Comparison of ENCODE assay signal across 1 cellular context in the genomic region with DNA sequence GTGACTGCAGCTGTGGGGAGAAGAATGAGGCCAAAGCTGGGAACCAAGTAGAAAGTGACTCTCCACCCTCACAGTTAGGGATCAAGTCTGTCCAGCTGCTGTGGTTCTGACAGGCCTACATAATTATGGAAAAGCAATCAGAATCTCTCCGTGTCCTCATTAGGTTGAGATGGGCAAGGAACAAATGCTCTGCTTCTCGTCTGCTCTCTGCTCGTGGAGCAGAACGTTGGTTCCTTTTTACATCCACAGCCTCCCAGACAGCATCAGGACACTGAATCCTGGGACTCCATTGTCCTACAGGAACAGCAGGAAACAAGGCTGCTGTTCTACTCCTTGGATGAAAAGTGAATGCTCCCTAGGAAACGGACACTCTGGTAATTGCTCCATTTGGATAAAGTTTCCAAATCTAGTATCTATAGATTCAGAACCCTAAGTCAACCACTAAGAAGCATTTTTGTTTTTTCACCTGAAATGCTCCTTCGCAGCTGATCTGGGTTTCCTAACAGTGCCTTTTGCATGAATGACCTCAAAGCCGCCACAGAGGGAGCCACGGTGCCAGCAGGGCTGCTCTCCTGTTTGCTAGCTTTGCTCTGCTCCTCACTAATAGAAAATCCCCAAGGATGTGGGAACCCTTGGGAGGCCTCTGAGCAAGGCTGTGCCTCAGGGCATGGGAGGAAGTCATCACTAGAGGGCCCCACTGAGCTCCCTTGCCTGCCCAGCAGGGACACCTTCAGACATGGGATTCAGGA.
A peak's percentile ranks its signal among the peaks of the same experiment; 100 is the strongest.
TF ChIP-seq lines count a peak whose summit lies in the region.

No MANE protein-coding gene starts in this region.

TF ChIP-seq in HepG2, 621 proteins besides CTCF, POLR2A, EP300 and RAD21 (continued from another document and continues in another):
- no peak for TF ChIP-seq ZNF563 (CRISPR knock-in tag; IDR thresholded peaks at IDR 0.05)
- TF ChIP-seq, protein P1, sequence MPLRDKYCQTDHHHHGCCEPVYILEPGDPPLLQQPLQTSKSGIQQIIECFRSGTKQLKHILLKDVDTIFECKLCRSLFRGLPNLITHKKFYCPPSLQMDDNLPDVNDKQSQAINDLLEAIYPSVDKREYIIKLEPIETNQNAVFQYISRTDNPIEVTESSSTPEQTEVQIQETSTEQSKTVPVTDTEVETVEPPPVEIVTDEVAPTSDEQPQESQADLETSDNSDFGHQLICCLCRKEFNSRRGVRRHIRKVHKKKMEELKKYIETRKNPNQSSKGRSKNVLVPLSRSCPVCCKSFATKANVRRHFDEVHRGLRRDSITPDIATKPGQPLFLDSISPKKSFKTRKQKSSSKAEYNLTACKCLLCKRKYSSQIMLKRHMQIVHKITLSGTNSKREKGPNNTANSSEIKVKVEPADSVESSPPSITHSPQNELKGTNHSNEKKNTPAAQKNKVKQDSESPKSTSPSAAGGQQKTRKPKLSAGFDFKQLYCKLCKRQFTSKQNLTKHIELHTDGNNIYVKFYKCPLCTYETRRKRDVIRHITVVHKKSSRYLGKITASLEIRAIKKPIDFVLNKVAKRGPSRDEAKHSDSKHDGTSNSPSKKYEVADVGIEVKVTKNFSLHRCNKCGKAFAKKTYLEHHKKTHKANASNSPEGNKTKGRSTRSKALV (CRISPR knock-in tag; IDR thresholded peaks at IDR 0.05) = no peak
- TF ChIP-seq ZNF17 (CRISPR knock-in tag; IDR thresholded peaks at IDR 0.05) = no peak
- TF ChIP-seq MAZ (IDR thresholded peaks at IDR 0.05; ENCODE audit: borderline replicate concordance, low read depth, low read length) = no peak
- TF ChIP-seq MAZ (CRISPR knock-in tag; IDR thresholded peaks at IDR 0.05; ENCODE audit: low read depth) = no peak
- no peak for TF ChIP-seq HNF4A (CRISPR knock-in tag; IDR thresholded peaks at IDR 0.05)
- no peak for TF ChIP-seq ARNTL (CRISPR knock-in tag; IDR thresholded peaks at IDR 0.05)
- TF ChIP-seq ATF7-NPFF (CRISPR knock-in tag; IDR thresholded peaks at IDR 0.05; ENCODE audit: low read depth) = no peak
- TF ChIP-seq, protein P2, sequence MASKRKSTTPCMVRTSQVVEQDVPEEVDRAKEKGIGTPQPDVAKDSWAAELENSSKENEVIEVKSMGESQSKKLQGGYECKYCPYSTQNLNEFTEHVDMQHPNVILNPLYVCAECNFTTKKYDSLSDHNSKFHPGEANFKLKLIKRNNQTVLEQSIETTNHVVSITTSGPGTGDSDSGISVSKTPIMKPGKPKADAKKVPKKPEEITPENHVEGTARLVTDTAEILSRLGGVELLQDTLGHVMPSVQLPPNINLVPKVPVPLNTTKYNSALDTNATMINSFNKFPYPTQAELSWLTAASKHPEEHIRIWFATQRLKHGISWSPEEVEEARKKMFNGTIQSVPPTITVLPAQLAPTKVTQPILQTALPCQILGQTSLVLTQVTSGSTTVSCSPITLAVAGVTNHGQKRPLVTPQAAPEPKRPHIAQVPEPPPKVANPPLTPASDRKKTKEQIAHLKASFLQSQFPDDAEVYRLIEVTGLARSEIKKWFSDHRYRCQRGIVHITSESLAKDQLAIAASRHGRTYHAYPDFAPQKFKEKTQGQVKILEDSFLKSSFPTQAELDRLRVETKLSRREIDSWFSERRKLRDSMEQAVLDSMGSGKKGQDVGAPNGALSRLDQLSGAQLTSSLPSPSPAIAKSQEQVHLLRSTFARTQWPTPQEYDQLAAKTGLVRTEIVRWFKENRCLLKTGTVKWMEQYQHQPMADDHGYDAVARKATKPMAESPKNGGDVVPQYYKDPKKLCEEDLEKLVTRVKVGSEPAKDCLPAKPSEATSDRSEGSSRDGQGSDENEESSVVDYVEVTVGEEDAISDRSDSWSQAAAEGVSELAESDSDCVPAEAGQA (IDR thresholded peaks at IDR 0.05; ENCODE audit: low read depth) = no peak
- TF ChIP-seq, protein P2 (CRISPR knock-in tag; IDR thresholded peaks at IDR 0.05; ENCODE audit: borderline replicate concordance) = no peak
- no peak for TF ChIP-seq ZNF644 (CRISPR knock-in tag; IDR thresholded peaks at IDR 0.05; ENCODE audit: low read depth)
- no peak for TF ChIP-seq ZNF614 (CRISPR knock-in tag; IDR thresholded peaks at IDR 0.05; ENCODE audit: borderline replicate concordance)
- TF ChIP-seq IRF2 (CRISPR knock-in tag; IDR thresholded peaks at IDR 0.05) = peak; percentile 36; the same call in 1 of the 2 replicates
- TF ChIP-seq REPIN1 (CRISPR knock-in tag; IDR thresholded peaks at IDR 0.05; ENCODE audit: borderline replicate concordance, low read depth) = peak; percentile 72; the same call in 1 of the 2 replicates
- TF ChIP-seq ZNF788 (CRISPR knock-in tag; IDR thresholded peaks at IDR 0.05; ENCODE audit: borderline replicate concordance) = no peak
- TF ChIP-seq FIP1L1 (IDR thresholded peaks at IDR 0.05; ENCODE audit: borderline replicate concordance, insufficient read depth, low read depth, low read length) = no peak
- no peak for TF ChIP-seq ZNF547 (CRISPR knock-in tag; IDR thresholded peaks at IDR 0.05)
- TF ChIP-seq ZNF367 (CRISPR knock-in tag; IDR thresholded peaks at IDR 0.05; ENCODE audit: borderline replicate concordance) = no peak
- peak; percentile 62; the same call in 1 of the 2 replicates for TF ChIP-seq ZNF501 (CRISPR knock-in tag; IDR thresholded peaks at IDR 0.05)
- TF ChIP-seq ZFP41 (CRISPR knock-in tag; IDR thresholded peaks at IDR 0.05; ENCODE audit: borderline replicate concordance) = no peak
- TF ChIP-seq, protein P3, sequence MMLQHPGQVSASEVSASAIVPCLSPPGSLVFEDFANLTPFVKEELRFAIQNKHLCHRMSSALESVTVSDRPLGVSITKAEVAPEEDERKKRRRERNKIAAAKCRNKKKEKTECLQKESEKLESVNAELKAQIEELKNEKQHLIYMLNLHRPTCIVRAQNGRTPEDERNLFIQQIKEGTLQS (CRISPR knock-in tag; IDR thresholded peaks at IDR 0.05) = no peak
- 0 out of 2 replicates have a peak, but pooled peaks have one; percentile 74 for TF ChIP-seq KDM3A (CRISPR knock-in tag; IDR thresholded peaks at IDR 0.05; ENCODE audit: low read depth)
- TF ChIP-seq RBM39 (IDR thresholded peaks at IDR 0.05; ENCODE audit: low read depth, low read length, poor library complexity, severe bottlenecking) = no peak
- TF ChIP-seq ZNF136 (CRISPR knock-in tag; IDR thresholded peaks at IDR 0.05; ENCODE audit: low read depth) = no peak; the same call in 1 of the 2 replicates
- no peak for TF ChIP-seq ZNF577 (CRISPR knock-in tag; IDR thresholded peaks at IDR 0.05; ENCODE audit: borderline replicate concordance, low read depth)
- TF ChIP-seq SAP130 (CRISPR knock-in tag; IDR thresholded peaks at IDR 0.05; ENCODE audit: low read depth) = peak; percentile 26; the same call in 1 of the 2 replicates
- TF ChIP-seq SCMH1 (CRISPR knock-in tag; IDR thresholded peaks at IDR 0.05; ENCODE audit: borderline replicate concordance) = no peak
- peak; percentile 63; the same call in 1 of the 2 replicates for TF ChIP-seq MIER3 (CRISPR knock-in tag; IDR thresholded peaks at IDR 0.05; ENCODE audit: borderline replicate concordance)
- no peak for TF ChIP-seq ZNF777 (CRISPR knock-in tag; IDR thresholded peaks at IDR 0.05)
- TF ChIP-seq ZNF678 (CRISPR knock-in tag; IDR thresholded peaks at IDR 0.05) = no peak
- TF ChIP-seq KLF6 (CRISPR knock-in tag; IDR thresholded peaks at IDR 0.05) = no peak; the same call in 1 of the 2 replicates
- no peak for TF ChIP-seq PAWR (CRISPR knock-in tag; IDR thresholded peaks at IDR 0.05; ENCODE audit: borderline replicate concordance)
- no peak for TF ChIP-seq ZNF451 (CRISPR knock-in tag; IDR thresholded peaks at IDR 0.05)
- TF ChIP-seq RBFOX2 (IDR thresholded peaks at IDR 0.05; ENCODE audit: low read depth, low read length) = no peak
- TF ChIP-seq, protein P4, sequence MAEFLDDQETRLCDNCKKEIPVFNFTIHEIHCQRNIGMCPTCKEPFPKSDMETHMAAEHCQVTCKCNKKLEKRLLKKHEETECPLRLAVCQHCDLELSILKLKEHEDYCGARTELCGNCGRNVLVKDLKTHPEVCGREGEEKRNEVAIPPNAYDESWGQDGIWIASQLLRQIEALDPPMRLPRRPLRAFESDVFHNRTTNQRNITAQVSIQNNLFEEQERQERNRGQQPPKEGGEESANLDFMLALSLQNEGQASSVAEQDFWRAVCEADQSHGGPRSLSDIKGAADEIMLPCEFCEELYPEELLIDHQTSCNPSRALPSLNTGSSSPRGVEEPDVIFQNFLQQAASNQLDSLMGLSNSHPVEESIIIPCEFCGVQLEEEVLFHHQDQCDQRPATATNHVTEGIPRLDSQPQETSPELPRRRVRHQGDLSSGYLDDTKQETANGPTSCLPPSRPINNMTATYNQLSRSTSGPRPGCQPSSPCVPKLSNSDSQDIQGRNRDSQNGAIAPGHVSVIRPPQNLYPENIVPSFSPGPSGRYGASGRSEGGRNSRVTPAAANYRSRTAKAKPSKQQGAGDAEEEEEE (CRISPR knock-in tag; IDR thresholded peaks at IDR 0.05; ENCODE audit: borderline replicate concordance) = no peak
- no peak for TF ChIP-seq ZNF562 (CRISPR knock-in tag; IDR thresholded peaks at IDR 0.05; ENCODE audit: borderline replicate concordance)
- peak; percentile 91 for TF ChIP-seq ZFP36L2 (CRISPR knock-in tag; IDR thresholded peaks at IDR 0.05)
- TF ChIP-seq ZMYM4 (CRISPR knock-in tag; IDR thresholded peaks at IDR 0.05) = peak; percentile 36; the same call in 1 of the 2 replicates
- TF ChIP-seq KLF16 (CRISPR knock-in tag; IDR thresholded peaks at IDR 0.05) = 0 out of 4 replicates have a peak, but pooled peaks of 1 of the 2 experiments have one; percentile 52
- TF ChIP-seq, protein P5, sequence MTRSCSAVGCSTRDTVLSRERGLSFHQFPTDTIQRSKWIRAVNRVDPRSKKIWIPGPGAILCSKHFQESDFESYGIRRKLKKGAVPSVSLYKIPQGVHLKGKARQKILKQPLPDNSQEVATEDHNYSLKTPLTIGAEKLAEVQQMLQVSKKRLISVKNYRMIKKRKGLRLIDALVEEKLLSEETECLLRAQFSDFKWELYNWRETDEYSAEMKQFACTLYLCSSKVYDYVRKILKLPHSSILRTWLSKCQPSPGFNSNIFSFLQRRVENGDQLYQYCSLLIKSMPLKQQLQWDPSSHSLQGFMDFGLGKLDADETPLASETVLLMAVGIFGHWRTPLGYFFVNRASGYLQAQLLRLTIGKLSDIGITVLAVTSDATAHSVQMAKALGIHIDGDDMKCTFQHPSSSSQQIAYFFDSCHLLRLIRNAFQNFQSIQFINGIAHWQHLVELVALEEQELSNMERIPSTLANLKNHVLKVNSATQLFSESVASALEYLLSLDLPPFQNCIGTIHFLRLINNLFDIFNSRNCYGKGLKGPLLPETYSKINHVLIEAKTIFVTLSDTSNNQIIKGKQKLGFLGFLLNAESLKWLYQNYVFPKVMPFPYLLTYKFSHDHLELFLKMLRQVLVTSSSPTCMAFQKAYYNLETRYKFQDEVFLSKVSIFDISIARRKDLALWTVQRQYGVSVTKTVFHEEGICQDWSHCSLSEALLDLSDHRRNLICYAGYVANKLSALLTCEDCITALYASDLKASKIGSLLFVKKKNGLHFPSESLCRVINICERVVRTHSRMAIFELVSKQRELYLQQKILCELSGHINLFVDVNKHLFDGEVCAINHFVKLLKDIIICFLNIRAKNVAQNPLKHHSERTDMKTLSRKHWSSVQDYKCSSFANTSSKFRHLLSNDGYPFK (CRISPR knock-in tag; IDR thresholded peaks at IDR 0.05; ENCODE audit: borderline replicate concordance) = 0 out of 2 replicates have a peak, but pooled peaks have one; percentile 39
- peak; percentile 8; the same call in 1 of the 2 replicates for TF ChIP-seq CEBPG (CRISPR knock-in tag; IDR thresholded peaks at IDR 0.05)
- TF ChIP-seq HOXD1 (CRISPR knock-in tag; IDR thresholded peaks at IDR 0.05) = no peak
- TF ChIP-seq ATF1 (CRISPR knock-in tag; IDR thresholded peaks at IDR 0.05) = no peak
- TF ChIP-seq SALL1 (CRISPR knock-in tag; IDR thresholded peaks at IDR 0.05) = peak; percentile 80
- no peak for TF ChIP-seq NCOA5 (CRISPR knock-in tag; IDR thresholded peaks at IDR 0.05)
- no peak for TF ChIP-seq MYNN (CRISPR knock-in tag; IDR thresholded peaks at IDR 0.05; ENCODE audit: low read depth)
- TF ChIP-seq ZNF292 (CRISPR knock-in tag; IDR thresholded peaks at IDR 0.05; ENCODE audit: borderline replicate concordance, low read depth) = peak; percentile 21; the same call in 1 of the 2 replicates
- TF ChIP-seq, protein P6, sequence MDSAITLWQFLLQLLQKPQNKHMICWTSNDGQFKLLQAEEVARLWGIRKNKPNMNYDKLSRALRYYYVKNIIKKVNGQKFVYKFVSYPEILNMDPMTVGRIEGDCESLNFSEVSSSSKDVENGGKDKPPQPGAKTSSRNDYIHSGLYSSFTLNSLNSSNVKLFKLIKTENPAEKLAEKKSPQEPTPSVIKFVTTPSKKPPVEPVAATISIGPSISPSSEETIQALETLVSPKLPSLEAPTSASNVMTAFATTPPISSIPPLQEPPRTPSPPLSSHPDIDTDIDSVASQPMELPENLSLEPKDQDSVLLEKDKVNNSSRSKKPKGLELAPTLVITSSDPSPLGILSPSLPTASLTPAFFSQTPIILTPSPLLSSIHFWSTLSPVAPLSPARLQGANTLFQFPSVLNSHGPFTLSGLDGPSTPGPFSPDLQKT (CRISPR knock-in tag; IDR thresholded peaks at IDR 0.05; ENCODE audit: borderline replicate concordance) = no peak
- TF ChIP-seq TCF7 (IDR thresholded peaks at IDR 0.05; ENCODE audit: low read depth) = no peak
- no peak for TF ChIP-seq FLYWCH1 (CRISPR knock-in tag; IDR thresholded peaks at IDR 0.05)
- no peak for TF ChIP-seq ZNF232 (CRISPR knock-in tag; IDR thresholded peaks at IDR 0.05; ENCODE audit: borderline replicate concordance)
- peak; percentile 14; the same call in 1 of the 2 replicates for TF ChIP-seq HMG20A (CRISPR knock-in tag; IDR thresholded peaks at IDR 0.05; ENCODE audit: borderline replicate concordance)
- no peak for TF ChIP-seq GTF3A (CRISPR knock-in tag; conservative IDR thresholded peaks at IDR 0.05)
